Comparison of ENCODE assay signal across 8 cellular contexts in genomic region chr11:121023848-121024751, GRCh38. TPM values are rescaled to one million over a fixed set of nuclear protein-coding genes. Genes with fewer than 3 reads are reported as not detected.
DNase-seq lines count a peak whose midpoint lies in the region; ATAC-seq and TF ChIP-seq lines count a peak whose summit lies in the region.

TSS of gene TBCEL (plus strand) at chr11:121024102. CDS start at chr11:121045691, 21,589 bp downstream.

- WGBS in liver: 1% methylated on average over 54 of the region's 54 CpGs

- H3K9me3 Mint-ChIP-seq in activated CD4-positive, alpha-beta T cell treated with anti-CD3 and anti-CD28 coated beads, Interleukin-2, amount 10 ng/mL, durations not matched to agents 7 days and 5 days: no peaks in the 10 kb centered on the region
- no peaks in the 10 kb centered on the region for H3K9me3 Mint-ChIP-seq in dendritic cell treated with granulocyte-macrophage colony-stimulating factor and Interleukin-4, amounts not matched to agents 40 ng/mL and 50 ng/mL, for 4 days

- H3K27me3 ChIP-seq in liver (ENCODE audit: control insufficient read depth in 4 of 4, insufficient read depth in 4 of 4, low read length in 3 of 4): no peaks in the 10 kb centered on the region

- peak within 1 kb of the TSS; percentile 39 to 68 for H3K27ac ChIP-seq in liver (ENCODE audit: low read depth in 1 of 2, low read length in 2 of 2)

- peaks cover 20% of the 10 kb centered on the region for H3K4me1 Mint-ChIP-seq in activated CD4-positive, alpha-beta T cell treated with anti-CD3 and anti-CD28 coated beads, Interleukin-2, amount 10 ng/mL, durations not matched to agents 7 days and 5 days
- H3K4me1 Mint-ChIP-seq in dendritic cell treated with granulocyte-macrophage colony-stimulating factor and Interleukin-4, amounts not matched to agents 40 ng/mL and 50 ng/mL, for 4 days (ENCODE audit: low read depth): peaks cover 24% of the 10 kb centered on the region

- H3K36me3 Mint-ChIP-seq in activated CD4-positive, alpha-beta T cell treated with anti-CD3 and anti-CD28 coated beads, Interleukin-2, amount 10 ng/mL, durations not matched to agents 7 days and 5 days (ENCODE audit: low read depth): no peaks in the 10 kb centered on the region
- H3K36me3 Mint-ChIP-seq in dendritic cell treated with granulocyte-macrophage colony-stimulating factor and Interleukin-4, amounts not matched to agents 40 ng/mL and 50 ng/mL, for 4 days (ENCODE audit: low read depth): peaks cover 9% of the 10 kb centered on the region

- TF ChIP-seq RAD21 in liver (IDR thresholded peaks at IDR 0.05): peak in 1 of 2 donors; percentile 40

- H3K9ac ChIP-seq in liver (ENCODE audit: low read depth in 1 of 2, low read length in 2 of 2): peak within 1 kb of the TSS; percentile 67 to 68

- CTCF ChIA-PET in activated CD4-positive, alpha-beta T cell treated with anti-CD3 and anti-CD28 coated beads, Interleukin-2, amount 10 ng/mL, durations not matched to agents 7 days and 5 days (lab: Charles Lee): interaction anchor here (1.2 to 2.1 kb wide), 2 partner anchors 11 to 72 kb away, joined by 3 to 4 read pairs; no protein-coding TSS in a partner anchor

- H3K27me3 Mint-ChIP-seq in activated CD4-positive, alpha-beta T cell treated with anti-CD3 and anti-CD28 coated beads, Interleukin-2, amount 10 ng/mL, durations not matched to agents 7 days and 5 days: no peaks in the 10 kb centered on the region
- H3K27me3 Mint-ChIP-seq in dendritic cell treated with granulocyte-macrophage colony-stimulating factor and Interleukin-4, amounts not matched to agents 40 ng/mL and 50 ng/mL, for 4 days: peaks cover 13% of the 10 kb centered on the region

- no peak for TF ChIP-seq CTCF in liver (IDR thresholded peaks at IDR 0.05; ENCODE audit: low read depth, low read length, missing input control)

- H3K36me3 ChIP-seq in liver (ENCODE audit: control insufficient read depth in 4 of 4, insufficient read depth in 3 of 4, low read depth in 1 of 4, low read length in 3 of 4): peaks cover 0 to 1% (median 0%) of the 10 kb centered on the region in 4 donors

- peak within 1 kb of the TSS; percentile 89 for H3K27ac Mint-ChIP-seq in activated CD4-positive, alpha-beta T cell treated with anti-CD3 and anti-CD28 coated beads, Interleukin-2, amount 10 ng/mL, durations not matched to agents 7 days and 5 days
- peak within 1 kb of the TSS; percentile 83 for H3K27ac Mint-ChIP-seq in dendritic cell treated with granulocyte-macrophage colony-stimulating factor and Interleukin-4, amounts not matched to agents 40 ng/mL and 50 ng/mL, for 4 days

- H3K4me3 ChIP-seq in liver (ENCODE audit: low read depth in 1 of 3, low read length in 3 of 3): peak within 1 kb of the TSS; percentile 66 to 93 (median 88)

- peak; percentile 95 for ATAC-seq in GM19035 (IDR thresholded peaks at IDR 0.05; ENCODE audit: unreplicated experiment)
- peak; percentile 96 for ATAC-seq in HG03354 (IDR thresholded peaks at IDR 0.05; ENCODE audit: poor library complexity, severe bottlenecking, unreplicated experiment)

- peak within 1 kb of the TSS; percentile 81 for H3K4me3 Mint-ChIP-seq in activated CD4-positive, alpha-beta T cell treated with anti-CD3 and anti-CD28 coated beads, Interleukin-2, amount 10 ng/mL, durations not matched to agents 7 days and 5 days
- peak within 1 kb of the TSS; percentile 75 for H3K4me3 Mint-ChIP-seq in dendritic cell treated with granulocyte-macrophage colony-stimulating factor and Interleukin-4, amounts not matched to agents 40 ng/mL and 50 ng/mL, for 4 days

- intact Hi-C loops in dendritic cell treated with granulocyte-macrophage colony-stimulating factor and Interleukin-4, amounts not matched to agents 40 ng/mL and 50 ng/mL, for 4 days (cut with micrococcal nuclease): no loop called here

- DNase-seq in AML-193 (lab: John Stamatoyannopoulos, UW) (peak; percentile 41 to 51), NCI-H460 (ENCODE audit: extremely low read depth, low read depth) (peak; percentile 44)
- DNase-seq in activated CD4-positive, alpha-beta T cell treated with anti-CD3 and anti-CD28 coated beads, Interleukin-2, amount 10 ng/mL, durations not matched to agents 7 days and 5 days: peak; percentile 89
- DNase-seq in stimulated activated CD4-positive, alpha-beta T cell treated with anti-CD3 and anti-CD28 coated beads, Interleukin-4, amount 100 ng/mL, for 24 hours: peak; percentile 84

- H3K9me3 ChIP-seq in liver (ENCODE audit: control insufficient read depth in 4 of 4, low read length in 3 of 4): no peaks in the 10 kb centered on the region

- POLR2A ChIA-PET in activated CD4-positive, alpha-beta T cell treated with anti-CD3 and anti-CD28 coated beads, Interleukin-2, amount 10 ng/mL, durations not matched to agents 7 days and 5 days (lab: Charles Lee): no interaction called here

- peaks cover 0 to 17% (median 11%) of the 10 kb centered on the region in 4 donors for H3K4me1 ChIP-seq in liver (ENCODE audit: control insufficient read depth in 4 of 4, insufficient read depth in 4 of 4, low read length in 3 of 4)

TF ChIP-seq in liver, 16 proteins besides CTCF, POLR2A, EP300 and RAD21:
- TF ChIP-seq ATF3 (IDR thresholded peaks at IDR 0.05) (no peak), SP1 (IDR thresholded peaks at IDR 0.05) (peak; percentile 27), HNF4G (IDR thresholded peaks at IDR 0.05) (no peak), RXRA (IDR thresholded peaks at IDR 0.05) (peak; percentile 77 to 87), HNF4A (conservative IDR thresholded peaks at IDR 0.05) (no peak), JUND (IDR thresholded peaks at IDR 0.05) (no peak), ZBTB33 (IDR thresholded peaks at IDR 0.05) (no peak), EGR1 (IDR thresholded peaks at IDR 0.05; ENCODE audit: low read depth in 2 of 2) (no peak), REST (IDR thresholded peaks at IDR 0.05) (no peak), GABPA (IDR thresholded peaks at IDR 0.05 in 1 of 2, conservative IDR thresholded peaks at IDR 0.05 in 1 of 2) (peak in 1 of 2 donors; percentile 79), NR2F2 (IDR thresholded peaks at IDR 0.05) (no peak), TAF1 (conservative IDR thresholded peaks at IDR 0.05) (no peak), YY1 (IDR thresholded peaks at IDR 0.05) (no peak), MAX (IDR thresholded peaks at IDR 0.05) (peak; percentile 80), FOXA2 (IDR thresholded peaks at IDR 0.05) (no peak)

RNA-seq across cellular contexts. Expression of gene TBCEL, which starts in this region (rescaled TPM):
- total RNA-seq in NCI-H460 (2014; rRNA removed; shearing (Covaris generic)): 6.8 and 9.4 TPM in 2 replicates
- 3.3 and 8.9 TPM in 2 replicates for polyA plus RNA-seq in NCI-H460 (2014; cell fraction: nucleus; rRNA removed)
- 10 to 100 TPM; 13.1 to 16.1 TPM for total RNA-seq in activated CD4-positive, alpha-beta T cell treated with anti-CD3 and anti-CD28 coated beads, Interleukin-2, amount 10 ng/mL, durations not matched to agents 7 days and 5 days
- total RNA-seq in liver: 10 to 100 TPM; 25.9 to 41.3 TPM
- polyA plus RNA-seq in liver: 1 to 10 TPM; 6.7 to 9.0 TPM

Comparison
In these comparisons a context has a peak if more than half of its experiments do, and no peak if none do; other contexts are left out.
1. Peak in every context shown above with its lines: DNase-seq, ATAC-seq, H3K4me3 ChIP-seq and H3K27ac ChIP-seq.